8 cellular contexts compared by ENCODE assay signal in the genomic region with DNA sequence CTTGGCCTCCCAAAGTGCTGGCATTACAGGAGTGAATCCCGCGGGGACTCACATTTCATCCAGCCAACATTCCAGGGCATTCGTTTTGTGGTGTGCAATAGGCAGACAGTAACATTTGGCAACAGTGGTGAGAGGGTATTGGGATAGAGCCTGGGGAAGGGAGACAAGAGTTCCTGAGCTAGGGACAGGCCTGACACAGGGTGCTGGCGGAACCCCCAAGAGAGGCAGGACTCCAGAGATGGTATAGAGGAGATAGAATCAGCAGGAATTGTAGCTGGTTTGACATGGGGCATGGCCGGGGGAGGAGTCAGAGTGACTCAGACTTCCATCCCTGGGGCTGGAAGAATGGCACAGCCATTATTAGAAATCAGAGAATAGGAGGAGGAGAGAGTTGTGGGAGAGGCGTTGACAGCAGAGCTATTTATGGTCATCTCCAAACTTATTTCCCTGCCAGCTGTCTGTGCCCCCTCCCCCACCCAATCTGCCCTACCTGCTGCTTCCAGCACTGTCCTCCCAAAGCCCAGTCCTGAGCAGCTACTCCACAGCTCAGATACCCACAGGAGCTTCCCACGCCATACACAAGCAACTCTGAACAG. TPM values are rescaled to one million over a fixed set of nuclear protein-coding genes. Genes with fewer than 3 reads are reported as not detected.
DNase-seq lines count a peak whose midpoint lies in the region; ATAC-seq lines count a peak whose summit lies in the region.

No MANE protein-coding gene starts in this region.

- H3K27me3 ChIP-seq in muscle layer of duodenum (ENCODE audit: low read depth, low read length) = no peaks in the 10 kb centered on the region

- no peak for ATAC-seq in GM19324 (IDR thresholded peaks at IDR 0.05; ENCODE audit: low FRiP score, unreplicated experiment)

- H3K27ac ChIP-seq in muscle layer of duodenum (ENCODE audit: low read length) = peak overlapping the region; percentile 83

- H3K4me3 ChIP-seq in muscle layer of duodenum (ENCODE audit: low read depth in 1 of 2, low read length in 2 of 2) = no peak overlapping the region

- DNase-seq in COLO829 (ENCODE audit: low spot score) = peak; percentile 94
- DNase-seq in NCI-H2227 (lab: John Stamatoyannopoulos, UW; ENCODE audit: unreplicated experiment) = peak; percentile 48
- peak; percentile 64 for DNase-seq in dermis blood vessel endothelial cell
- no peak for DNase-seq in NCI-H1436 treated with DMSO at 0.1 percent for 48 hours (lab: John Stamatoyannopoulos, UW)
- DNase-seq in activated naive CD4-positive, alpha-beta T cell (lab: John Stamatoyannopoulos, UW) = no peak
- no peak for DNase-seq in NCI-H1105 (lab: John Stamatoyannopoulos, UW)

- no peaks in the 10 kb centered on the region for H3K9me3 ChIP-seq in muscle layer of duodenum (ENCODE audit: control insufficient read depth in 1 of 2, low read length in 2 of 2)

- H3K36me3 ChIP-seq in muscle layer of duodenum (ENCODE audit: control insufficient read depth in 1 of 2, insufficient read depth in 2 of 2, low read length in 2 of 2) = no peaks in the 10 kb centered on the region

- H3K4me1 ChIP-seq in muscle layer of duodenum (ENCODE audit: control insufficient read depth in 1 of 2, insufficient read depth in 2 of 2, low read length in 2 of 2) = peaks cover 0 to 5% of the 10 kb centered on the region in 2 donors

RNA-seq across cellular contexts. Expression of a gene that starts 4.4 kb away (rescaled TPM):
- 77.3 and 127 TPM in 2 replicates for total RNA-seq in dermis blood vessel endothelial cell

Comparison
In these comparisons a context has a peak if more than half of its experiments do, and no peak if none do; other contexts are left out.
1. DNase-seq: peak in COLO829 (single experiment), NCI-H2227 (single experiment) and dermis blood vessel endothelial cell (single experiment); none in NCI-H1436 treated with DMSO at 0.1 percent for 48 hours (single experiment), activated naive CD4-positive, alpha-beta T cell (0 of 4) and NCI-H1105 (single experiment).